9 cellular contexts compared by ENCODE assay signal in genomic region chr2:208175069-208175842, GRCh38. TPM values are rescaled to one million over a fixed set of nuclear protein-coding genes. Genes with fewer than 3 reads are reported as not detected.
DNase-seq lines count a peak whose midpoint lies in the region; ATAC-seq and TF ChIP-seq lines count a peak whose summit lies in the region.
"Had no signal": no experiment of that assay in that cellular context is flagged by ENCODE, and none has a peak within 500 bp of the region (broad histone marks: within the 10 kb centered on the region; RNA-seq: fewer than 3 reads in every experiment).

No MANE protein-coding gene starts in this region.

- no peaks in the 10 kb centered on the region for H3K36me3 Mint-ChIP-seq in CD4-positive, alpha-beta memory T cell
- H3K36me3 Mint-ChIP-seq: activated naive CD8-positive, alpha-beta T cell had no signal

- no peaks in the 10 kb centered on the region for H3K4me1 ChIP-seq in CD4-positive, alpha-beta memory T cell (ENCODE audit: insufficient read depth, low read length)
- peaks cover 1 to 8% (median 4%) of the 10 kb centered on the region in 4 donors for H3K4me1 ChIP-seq in liver (ENCODE audit: control insufficient read depth in 4 of 4, insufficient read depth in 4 of 4, low read length in 3 of 4)

- intact Hi-C loops in CD4-positive, alpha-beta memory T cell (cut with micrococcal nuclease), result loop anchor here (1.0 to 10.0 kb wide), 3 partner anchors 79 to 198 kb away; no protein-coding TSS in a partner anchor

- peak; percentile 42 to 51 (median 45) for DNase-seq in CD4-positive, alpha-beta memory T cell
- DNase-seq in NCI-H460 (ENCODE audit: extremely low read depth, low read depth) (peak; percentile 79), coronary artery (ENCODE audit: low spot score) (no peak)
- peak; percentile 38 to 53 for DNase-seq in activated CD4-positive, alpha-beta T cell treated with anti-CD3 and anti-CD28 coated beads for 4 hours
- DNase-seq in stimulated activated CD4-positive, alpha-beta T cell treated with anti-CD3 and anti-CD28 coated beads, TNF-alpha, amount 100 ng/mL, for 4 hours (ENCODE audit: low read depth in 3 of 3), result peak; percentile 18 to 34 (median 27)

- TF ChIP-seq RAD21 in liver (IDR thresholded peaks at IDR 0.05), result peak; percentile 95 to 97

- H3K4me3 Mint-ChIP-seq in CD4-positive, alpha-beta memory T cell, result no peak overlapping the region
- H3K4me3 Mint-ChIP-seq: activated naive CD8-positive, alpha-beta T cell had no signal

- no peaks in the 10 kb centered on the region for H3K27me3 ChIP-seq in CD4-positive, alpha-beta memory T cell (ENCODE audit: insufficient read depth, low read length)
- no peaks in the 10 kb centered on the region for H3K27me3 ChIP-seq in liver (ENCODE audit: control insufficient read depth in 4 of 4, insufficient read depth in 4 of 4, low read length in 3 of 4)

- no peak overlapping the region for H3K4me3 ChIP-seq in CD4-positive, alpha-beta memory T cell (ENCODE audit: low read length in 2 of 2)
- H3K4me3 ChIP-seq in coronary artery, result no peak overlapping the region
- no peak overlapping the region for H3K4me3 ChIP-seq in liver (ENCODE audit: low read depth in 1 of 3, low read length in 3 of 3)

- no peak overlapping the region for H3K9ac ChIP-seq in liver (ENCODE audit: low read depth in 1 of 2, low read length in 2 of 2)

- peak; percentile 100 for ATAC-seq in GM19351 (IDR thresholded peaks at IDR 0.05; ENCODE audit: unreplicated experiment)
- peak; percentile 99 for ATAC-seq in HG03432 (IDR thresholded peaks at IDR 0.05; ENCODE audit: unreplicated experiment)

- H3K27ac ChIP-seq in CD4-positive, alpha-beta memory T cell (ENCODE audit: low read depth, low read length), result no peak overlapping the region
- H3K27ac ChIP-seq in coronary artery (no peak overlapping the region), liver (ENCODE audit: low read depth in 1 of 2, low read length in 2 of 2) (peak overlapping the region in 1 of 2 donors; percentile 41)

- peaks cover 9 to 19% of the 10 kb centered on the region in 2 donors for H3K27me3 Mint-ChIP-seq in CD4-positive, alpha-beta memory T cell

- CTCF ChIA-PET in CD4-positive, alpha-beta memory T cell (lab: Charles Lee; ENCODE audit: partially characterized antibody), result interaction anchor here (0.6 to 3.1 kb wide), 37 partner anchors 9 to 241 kb away, joined by 3 to 49 read pairs (median 4); partner anchors contain the start of genes C2orf80, IDH1 and PIKFYVE

- 34% methylated on average over 21 of the region's 21 CpGs for WGBS in liver

- H3K4me1 Mint-ChIP-seq in CD4-positive, alpha-beta memory T cell, result peaks cover 3 to 5% (median 4%) of the 10 kb centered on the region in 4 donors

- TF ChIP-seq CTCF in coronary artery (IDR thresholded peaks at IDR 0.05), result peak; percentile 83
- peak; percentile 95 for TF ChIP-seq CTCF in liver (IDR thresholded peaks at IDR 0.05; ENCODE audit: low read depth, low read length, missing input control)

- no peaks in the 10 kb centered on the region for H3K9me3 Mint-ChIP-seq in CD4-positive, alpha-beta memory T cell

- H3K9me3 ChIP-seq in CD4-positive, alpha-beta memory T cell (ENCODE audit: control insufficient read depth in 1 of 2, low read length in 2 of 2), result no peaks in the 10 kb centered on the region
- no peaks in the 10 kb centered on the region for H3K9me3 ChIP-seq in liver (ENCODE audit: control insufficient read depth in 4 of 4, low read length in 3 of 4)

- POLR2A ChIA-PET in CD4-positive, alpha-beta memory T cell (lab: Charles Lee; ENCODE audit: partially characterized antibody), result interaction anchor here (1.7 kb wide), 1 partner anchor 79 kb away, joined by 4 read pairs; no protein-coding TSS in a partner anchor

- H3K27ac Mint-ChIP-seq in CD4-positive, alpha-beta memory T cell, result no peak overlapping the region
- H3K27ac Mint-ChIP-seq: activated naive CD8-positive, alpha-beta T cell had no signal

- H3K36me3 ChIP-seq in CD4-positive, alpha-beta memory T cell (ENCODE audit: insufficient read depth, low read length), result no peaks in the 10 kb centered on the region
- H3K36me3 ChIP-seq in liver (ENCODE audit: control insufficient read depth in 4 of 4, insufficient read depth in 3 of 4, low read depth in 1 of 4, low read length in 3 of 4), result no peaks in the 10 kb centered on the region

TF ChIP-seq in liver, 16 proteins besides CTCF, POLR2A, EP300 and RAD21 (continues in another document):
- TF ChIP-seq FOXA1 (IDR thresholded peaks at IDR 0.05) (no peak), JUND (IDR thresholded peaks at IDR 0.05) (peak in 1 of 2 donors; percentile 44), EGR1 (IDR thresholded peaks at IDR 0.05; ENCODE audit: low read depth in 2 of 2) (no peak), YY1 (IDR thresholded peaks at IDR 0.05) (peak; percentile 50), REST (IDR thresholded peaks at IDR 0.05) (no peak), SP1 (IDR thresholded peaks at IDR 0.05) (peak; percentile 7), RXRA (IDR thresholded peaks at IDR 0.05) (peak; percentile 34 to 35), ZBTB33 (IDR thresholded peaks at IDR 0.05) (peak; percentile 14), ATF3 (IDR thresholded peaks at IDR 0.05) (peak; percentile 55), HNF4G (IDR thresholded peaks at IDR 0.05) (peak; percentile 6), MAX (IDR thresholded peaks at IDR 0.05) (peak; percentile 35)

RNA-seq across cellular contexts. Expression of gene CRYGA, which starts 11.9 kb away (rescaled TPM):
- total RNA-seq in CD4-positive, alpha-beta memory T cell, result not detected
- polyA plus RNA-seq in CD4-positive, alpha-beta memory T cell, result not detected
- total RNA-seq in NCI-H460 (2014; rRNA removed; shearing (Covaris generic)), result not detected in 2 replicates
- polyA plus RNA-seq in NCI-H460 (2014; cell fraction: nucleus; rRNA removed), result not detected in 2 replicates
- total RNA-seq in liver, result not detected
- polyA plus RNA-seq in liver, result not detected

RNA-seq across cellular contexts. Expression of gene C2orf80, which starts 14.6 kb away (rescaled TPM):
- total RNA-seq in CD4-positive, alpha-beta memory T cell, result not detected
- polyA plus RNA-seq in CD4-positive, alpha-beta memory T cell, result not detected
- total RNA-seq in NCI-H460 (2014; rRNA removed; shearing (Covaris generic)), result not detected in 2 replicates
- not detected in 2 replicates for polyA plus RNA-seq in NCI-H460 (2014; cell fraction: nucleus; rRNA removed)
- total RNA-seq in liver, result not detected
- not detected for polyA plus RNA-seq in liver

RNA-seq across cellular contexts. Expression of gene CRYGB, which starts 29.3 kb away (rescaled TPM):
- total RNA-seq in CD4-positive, alpha-beta memory T cell, result not detected
- not detected for polyA plus RNA-seq in CD4-positive, alpha-beta memory T cell
- not detected in 2 replicates for total RNA-seq in NCI-H460 (2014; rRNA removed; shearing (Covaris generic))
- not detected in 2 replicates for polyA plus RNA-seq in NCI-H460 (2014; cell fraction: nucleus; rRNA removed)
- total RNA-seq in liver, result not detected
- not detected for polyA plus RNA-seq in liver

RNA-seq across cellular contexts. Expression of gene CRYGC, which starts 45.6 kb away (rescaled TPM):
- total RNA-seq in CD4-positive, alpha-beta memory T cell, result not detected
- not detected for polyA plus RNA-seq in CD4-positive, alpha-beta memory T cell
- not detected in 2 replicates for total RNA-seq in NCI-H460 (2014; rRNA removed; shearing (Covaris generic))
- not detected in 2 replicates for polyA plus RNA-seq in NCI-H460 (2014; cell fraction: nucleus; rRNA removed)
- not detected for total RNA-seq in liver
- not detected for polyA plus RNA-seq in liver

RNA-seq across cellular contexts. Expression of gene CRYGD, which starts 50.9 kb away (rescaled TPM):
- not detected for total RNA-seq in CD4-positive, alpha-beta memory T cell
- polyA plus RNA-seq in CD4-positive, alpha-beta memory T cell, result not detected
- total RNA-seq in NCI-H460 (2014; rRNA removed; shearing (Covaris generic)), result not detected in 2 replicates
- not detected in 2 replicates for polyA plus RNA-seq in NCI-H460 (2014; cell fraction: nucleus; rRNA removed)
- total RNA-seq in liver, result not detected
- polyA plus RNA-seq in liver, result not detected
